9 cellular contexts compared by ENCODE assay signal in genomic region chr1:191892716-191893115, GRCh38.
"Had no signal": no experiment of that assay in that cellular context is flagged by ENCODE, and none has a peak within 500 bp of the region (broad histone marks: within the 10 kb centered on the region; RNA-seq: fewer than 3 reads in every experiment).

No MANE protein-coding gene starts in this region.

- FAIRE-seq: H1, H54, HTR-8/SVneo had no signal

- H3K9me3 Mint-ChIP-seq: H9 had no signal

- DNase-seq: GM23248, H9, HCEC 1CT, IMR-90, Karpas-422, KBM-7 had no signal

- H3K27ac Mint-ChIP-seq: H9 had no signal

- H3K4me3 Mint-ChIP-seq: H9 had no signal
